ENCODE assay signal across 8 cellular contexts in genomic region chr2:108612153-108612513, GRCh38.
DNase-seq lines count a peak whose midpoint lies in the region; ATAC-seq and TF ChIP-seq lines count a peak whose summit lies in the region.

No MANE protein-coding gene starts in this region.

- 42 to 43% methylated on average over 5 of the region's 5 CpGs for WGBS in lower leg skin, 2 donors

- H3K4me3 ChIP-seq in epithelial cell of esophagus (ENCODE audit: low read length) (no peak overlapping the region), lower leg skin (ENCODE audit: low read depth, poor library complexity, severe bottlenecking) (no peak overlapping the region)

- no peak for TF ChIP-seq POLR2A in lower leg skin (IDR thresholded peaks at IDR 0.05)

- DNase-seq in MV-4-11 (lab: John Stamatoyannopoulos, UW) (peak; percentile 96), epithelial cell of esophagus (ENCODE audit: low read depth) (peak; percentile 94), NCI-H524 (lab: John Stamatoyannopoulos, UW) (no peak), T1000 (lab: John Stamatoyannopoulos, UW) (no peak), NCI-H748 treated with DMSO at 0.1 percent for 48 hours (lab: John Stamatoyannopoulos, UW) (no peak), lower leg skin (ENCODE audit: low spot score in 2 of 2) (no peak)

- TF ChIP-seq CTCF in epithelial cell of esophagus (IDR thresholded peaks at IDR 0.05; ENCODE audit: insufficient read depth, low read depth, low read length, missing control alignments) (no peak), lower leg skin (IDR thresholded peaks at IDR 0.05) (no peak)

- intact Hi-C loops in lower leg skin (cut with DNase I; ENCODE audit: low total_unique reads): no loop called here

- peak; percentile 64 for ATAC-seq in GM18508 (IDR thresholded peaks at IDR 0.05; ENCODE audit: insufficient read depth, unreplicated experiment)
- peak; percentile 87 for ATAC-seq in GM21717 (IDR thresholded peaks at IDR 0.05; ENCODE audit: unreplicated experiment)

Comparison
In these comparisons a context has a peak if more than half of its experiments do, and no peak if none do; other contexts are left out.
1. DNase-seq: peak in MV-4-11 (single experiment) and epithelial cell of esophagus (single experiment); none in NCI-H524 (0 of 2), T1000 (single experiment), NCI-H748 treated with DMSO at 0.1 percent for 48 hours (single experiment) and lower leg skin (0 of 2).